Comparison of ENCODE assay signal across 19 cellular contexts in the genomic region with DNA sequence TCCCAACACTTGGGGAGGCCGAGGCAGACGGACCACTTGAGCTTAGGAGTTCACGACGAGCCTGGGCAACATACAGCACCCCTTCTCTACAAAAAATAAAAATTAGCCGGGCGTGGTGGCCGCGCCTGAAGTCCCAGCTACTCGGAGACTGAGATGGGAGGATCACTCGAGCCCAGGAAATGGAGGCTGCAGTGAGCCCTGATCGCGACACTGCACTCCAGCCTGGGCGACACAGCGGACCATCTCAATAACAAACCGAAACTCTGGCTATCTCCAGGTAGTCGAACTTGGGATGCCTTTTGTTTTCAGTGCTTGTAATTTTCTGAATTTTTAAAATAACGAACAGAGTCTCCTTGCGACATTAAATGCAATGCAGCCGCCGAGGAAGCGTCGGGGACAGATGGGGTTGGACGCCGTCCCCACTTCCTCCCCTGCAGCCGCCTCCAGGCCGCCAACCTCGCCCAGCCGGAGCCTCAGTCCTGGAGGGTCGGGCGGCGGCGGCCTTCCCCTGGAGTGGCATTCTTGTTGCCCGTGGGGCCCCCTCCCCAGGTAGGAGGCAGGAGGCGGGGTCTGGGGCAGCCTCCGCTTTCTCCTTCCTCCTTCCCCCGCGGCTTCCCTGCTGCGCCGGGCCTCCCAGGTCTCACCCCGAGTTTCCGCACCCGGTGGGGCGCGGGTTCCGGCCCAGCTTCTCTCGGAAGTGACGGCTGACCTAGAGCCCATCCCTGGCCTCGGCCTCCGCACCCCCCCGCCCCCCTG. TPM values are rescaled to one million over a fixed set of nuclear protein-coding genes. Genes with fewer than 3 reads are reported as not detected.
DNase-seq lines count a peak whose midpoint lies in the region; ATAC-seq, FAIRE-seq and TF ChIP-seq lines count a peak whose summit lies in the region.
"Had no signal": no experiment of that assay in that cellular context is flagged by ENCODE, and none has a peak within 500 bp of the region (broad histone marks: within the 10 kb centered on the region; RNA-seq: fewer than 3 reads in every experiment).

No MANE protein-coding gene starts in this region.

- peak overlapping the region; percentile 46 for H3K18ac ChIP-seq in neuronal stem cell (ENCODE audit: low read length)

- H2AFZ ChIP-seq in neuronal stem cell (ENCODE audit: low read length), result peak overlapping the region; percentile 17

- intact Hi-C loops in heart left ventricle (cut with DNase I), result no loop called here
- intact Hi-C loops in left cardiac atrium (cut with DNase I), result no loop called here

- H3K27ac Mint-ChIP-seq in endodermal cell, result no peak overlapping the region

- no peak overlapping the region for H2BK15ac ChIP-seq in neuronal stem cell (ENCODE audit: low read length)

- H3K23ac ChIP-seq in neuronal stem cell (ENCODE audit: low read depth, low read length, poor library complexity), result no peak overlapping the region

- H3K14ac ChIP-seq in neuronal stem cell (ENCODE audit: low read length), result no peak overlapping the region

- no peak overlapping the region for H3K27ac ChIP-seq in heart left ventricle
- H3K27ac ChIP-seq in endodermal cell (ENCODE audit: low read depth, low read length), result no peak overlapping the region
- no peak overlapping the region for H3K27ac ChIP-seq in neuronal stem cell (replicated peaks; ENCODE audit: low read length)
- H3K27ac ChIP-seq: C4-2B, RWPE1 had no signal

- no peaks in the 10 kb centered on the region for H3K79me1 ChIP-seq in neuronal stem cell (ENCODE audit: low read depth, low read length)

- peak overlapping the region; percentile 35 for H2BK5ac ChIP-seq in neuronal stem cell (ENCODE audit: low read length)

- no peaks in the 10 kb centered on the region for H3K36me3 Mint-ChIP-seq in endodermal cell (ENCODE audit: low read depth)

- TF ChIP-seq POLR2A in heart left ventricle (IDR thresholded peaks at IDR 0.05), result no peak
- no peak for TF ChIP-seq POLR2A in H54 (IDR thresholded peaks at IDR 0.05; ENCODE audit: low read depth, low read length)

- DNase-seq in heart left ventricle (peak in 2 of 5 donors; percentile 24 to 54), left cardiac atrium (no peak), endodermal cell (peak; percentile 74), neuronal stem cell (ENCODE audit: low spot score) (no peak), H54 (ENCODE audit: insufficient read length, low spot score) (no peak), RPMI8226 (no peak), NCI-H2081 treated with DMSO at 0.1 percent for 48 hours (lab: John Stamatoyannopoulos, UW) (no peak)
- DNase-seq: anterior cingulate cortex; GF-D8; IMR-90; left colon; naive thymus-derived CD4-positive, alpha-beta T cell; NCI-H526 treated with DMSO at 0.1 percent for 48 hours; stimulated activated CD4-positive, alpha-beta T cell treated with anti-CD3 and anti-CD28 coated beads, Interleukin-12 subunit alpha, Interleukin-12 subunit beta, amount 100 ng/mL, for 4 hours had no signal

- TF ChIP-seq CTCF in heart left ventricle (IDR thresholded peaks at IDR 0.05) (no peak), endodermal cell (conservative IDR thresholded peaks at IDR 0.05) (no peak)

- no peak overlapping the region for H3K4ac ChIP-seq in neuronal stem cell (ENCODE audit: low read length)

- H3K4me3 ChIP-seq in heart left ventricle, result peak overlapping the region in 7 of 12 donors; percentile 17 to 43 (median 32)
- H3K4me3 ChIP-seq in endodermal cell (ENCODE audit: low read length), result no peak overlapping the region
- H3K4me3 ChIP-seq in neuronal stem cell (ENCODE audit: low read length in 2 of 2), result no peak overlapping the region

- H2BK12ac ChIP-seq in neuronal stem cell (ENCODE audit: low read length), result no peak overlapping the region

- peak overlapping the region; percentile 84 for H2AK5ac ChIP-seq in neuronal stem cell (ENCODE audit: low read depth, low read length)

- H4K8ac ChIP-seq in neuronal stem cell (ENCODE audit: low read depth, low read length), result no peak overlapping the region

- peaks cover 0 to 9% (median 0%) of the 10 kb centered on the region in 12 donors for H3K9me3 ChIP-seq in heart left ventricle
- no peaks in the 10 kb centered on the region for H3K9me3 ChIP-seq in endodermal cell (ENCODE audit: control insufficient read depth, low read length)
- no peaks in the 10 kb centered on the region for H3K9me3 ChIP-seq in neuronal stem cell (replicated peaks in 1 of 2; ENCODE audit: control insufficient read depth in 2 of 2, insufficient read depth in 1 of 2, low read depth in 1 of 2, low read length in 2 of 2)

- H3K4me1 ChIP-seq in heart left ventricle, result peaks cover 0 to 37% (median 10%) of the 10 kb centered on the region in 12 donors
- no peaks in the 10 kb centered on the region for H3K4me1 ChIP-seq in endodermal cell (ENCODE audit: control insufficient read depth, insufficient read depth, low read length)
- peaks cover 0 to 4% of the 10 kb centered on the region in 2 donors for H3K4me1 ChIP-seq in neuronal stem cell (ENCODE audit: control insufficient read depth in 2 of 2, insufficient read depth in 1 of 2, low read depth in 1 of 2, low read length in 2 of 2)

- no peak for FAIRE-seq in H54 (lab: Jason Lieb, UNC)
- FAIRE-seq: frontal cortex, GM18507 had no signal

- H3K27me3 Mint-ChIP-seq in endodermal cell (ENCODE audit: insufficient read depth), result peaks cover 85% of the 10 kb centered on the region

- no peak for ATAC-seq in heart left ventricle
- no peak for ATAC-seq in left cardiac atrium
- ATAC-seq in HG02588 (IDR thresholded peaks at IDR 0.05; ENCODE audit: unreplicated experiment), result no peak
- ATAC-seq: left colon; naive thymus-derived CD4-positive, alpha-beta T cell had no signal

- H3K9ac ChIP-seq in endodermal cell (ENCODE audit: extremely low read depth, low read length, poor library complexity, severe bottlenecking) (no peak overlapping the region), neuronal stem cell (ENCODE audit: low read depth, low read length, poor library complexity) (no peak overlapping the region)

- no peaks in the 10 kb centered on the region for H3K36me3 ChIP-seq in heart left ventricle
- H3K36me3 ChIP-seq in endodermal cell (ENCODE audit: control insufficient read depth, insufficient read depth, low read length), result no peaks in the 10 kb centered on the region
- H3K36me3 ChIP-seq in neuronal stem cell (replicated peaks in 1 of 2; ENCODE audit: control insufficient read depth in 2 of 2, insufficient read depth in 2 of 2, low read length in 2 of 2), result no peaks in the 10 kb centered on the region

- no peak overlapping the region for H4K91ac ChIP-seq in neuronal stem cell (ENCODE audit: low read depth, low read length, poor library complexity)

- H2BK120ac ChIP-seq in neuronal stem cell (ENCODE audit: low read depth, low read length), result no peak overlapping the region

- H3K4me1 Mint-ChIP-seq in endodermal cell, result peaks cover 18% of the 10 kb centered on the region

- peaks cover 67 to 100% (median 95%) of the 10 kb centered on the region in 9 donors for H3K27me3 ChIP-seq in heart left ventricle
- peaks cover 98% of the 10 kb centered on the region for H3K27me3 ChIP-seq in endodermal cell (ENCODE audit: control insufficient read depth, insufficient read depth, low read length, poor library complexity, severe bottlenecking)
- H3K27me3 ChIP-seq in neuronal stem cell (ENCODE audit: control insufficient read depth in 3 of 3, insufficient read depth in 3 of 3, low read depth in 1 of 3, low read length in 3 of 3), result peaks cover 60 to 91% (median 81%) of the 10 kb centered on the region in 3 experiments

- peak overlapping the region; percentile 33 for H3K4me2 ChIP-seq in neuronal stem cell (ENCODE audit: insufficient read depth, low read length, poor library complexity, severe bottlenecking)

- 2% methylated on average over 41 to 50 of the region's 50 CpGs for WGBS in heart left ventricle, 4 donors
- WGBS in endodermal cell (ENCODE audit: insufficient coverage in 1 of 2, insufficient read length in 1 of 2), 2 experiments, result 4 to 5% methylated on average over 16 to 50 of the region's 50 CpGs
- WGBS in neuronal stem cell (ENCODE audit: extremely low coverage in 2 of 2, insufficient read length in 2 of 2, insufficient replicate concordance in 1 of 2), 2 donors, result no CpG with 5 or more reads among the region's 50 CpGs

- peaks cover 5% of the 10 kb centered on the region for H3K9me3 Mint-ChIP-seq in endodermal cell

- peak overlapping the region; percentile 50 for H3K4me3 Mint-ChIP-seq in endodermal cell

RNA-seq across cellular contexts. Expression of gene HMX1, which starts 14.6 kb away (rescaled TPM):
- total RNA-seq in heart left ventricle (under 1 TPM in 1 of 9 donors, not detected in 8; 0.25 TPM), left cardiac atrium (not detected), endodermal cell (1 to 10 TPM in 1 of 2 donors, not detected in 1; 1.2 TPM)
- polyA plus RNA-seq in heart left ventricle, result not detected
- 1.4 TPM for polyA plus RNA-seq in endodermal cell (2013, experiment 1 of 2)
- 0.95 TPM for polyA plus RNA-seq in endodermal cell (2013, experiment 2 of 2)
- polyA plus RNA-seq in neuronal stem cell (2013, experiment 1 of 2), result 0.04 TPM
- polyA plus RNA-seq in neuronal stem cell (2013, experiment 2 of 2), result 0.07 TPM
- total RNA-seq: frontal cortex; IMR-90; left colon; naive thymus-derived CD4-positive, alpha-beta T cell had no signal
- polyA plus RNA-seq: IMR-90; naive thymus-derived CD4-positive, alpha-beta T cell had no signal

Comparison
In these comparisons a context has a peak if more than half of its experiments do, and no peak if none do; other contexts are left out.
1. H3K4me3 ChIP-seq: peak in heart left ventricle (7 of 12); none in endodermal cell (single experiment) and neuronal stem cell (0 of 2).